ENCODE assay signal across 10 cellular contexts in the genomic region with DNA sequence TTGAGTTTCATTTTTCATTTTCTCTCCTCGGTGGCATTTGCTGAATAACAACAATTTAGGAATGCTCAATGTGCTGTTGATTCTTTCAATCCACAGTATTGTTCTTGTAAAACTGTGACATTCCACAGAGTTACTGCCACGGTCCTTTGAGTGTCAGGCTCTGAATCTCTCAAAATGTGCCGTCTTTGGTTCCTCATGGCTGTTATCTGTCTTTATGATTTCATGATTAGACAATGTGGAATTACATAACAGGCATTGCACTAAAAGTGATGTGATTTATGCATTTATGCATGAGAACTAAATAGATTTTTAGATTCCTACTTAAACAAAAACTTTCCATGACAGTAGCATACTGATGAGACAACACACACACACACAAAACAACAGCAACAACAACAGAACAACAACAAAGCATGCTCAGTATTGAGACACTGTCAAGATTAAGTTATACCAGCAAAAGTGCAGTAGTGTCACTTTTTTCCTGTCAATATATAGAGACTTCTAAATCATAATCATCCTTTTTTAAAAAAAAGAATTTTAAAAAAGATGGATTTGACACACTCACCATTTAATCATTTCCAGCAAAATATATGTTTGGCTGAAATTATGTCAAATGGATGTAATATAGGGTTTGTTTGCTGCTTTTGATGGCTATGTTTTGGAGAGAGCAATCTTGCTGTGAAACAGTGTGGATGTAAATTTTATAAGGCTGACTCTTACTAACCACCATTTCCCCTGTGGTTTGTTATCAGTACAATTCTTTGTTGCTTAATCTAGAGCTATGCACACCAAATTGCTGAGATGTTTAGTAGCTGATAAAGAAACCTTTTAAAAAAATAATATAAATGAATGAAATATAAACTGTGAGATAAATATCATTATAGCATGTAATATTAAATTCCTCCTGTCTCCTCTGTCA.
A peak's percentile ranks its signal among the peaks of the same experiment; 100 is the strongest.
DNase-seq lines count a peak whose midpoint lies in the region; ATAC-seq and TF ChIP-seq lines count a peak whose summit lies in the region.
"Had no signal": no experiment of that assay in that cellular context is flagged by ENCODE, and none has a peak within 500 bp of the region (broad histone marks: within the 10 kb centered on the region; RNA-seq: fewer than 3 reads in every experiment).

No MANE protein-coding gene starts in this region.

- H3K36me3 ChIP-seq in right atrium auricular region, result no peaks in the 10 kb centered on the region

- peaks cover 70% of the 10 kb centered on the region for H3K27me3 Mint-ChIP-seq in T-helper 2 cell treated with Interferon-gamma antibody and Interleukin-4, amounts not matched to agents 5 μg/mL and 100 μg/mL, for 36 hours (ENCODE audit: low read depth)
- no peaks in the 10 kb centered on the region for H3K27me3 Mint-ChIP-seq in glutamatergic neuron (ENCODE audit: unreplicated experiment)

- no peaks in the 10 kb centered on the region for H3K27me3 ChIP-seq in right atrium auricular region

- H3K9me3 ChIP-seq in right atrium auricular region, result no peaks in the 10 kb centered on the region

- peak overlapping the region; percentile 41 for H3K4me3 Mint-ChIP-seq in T-helper 2 cell treated with Interferon-gamma antibody and Interleukin-4, amounts not matched to agents 5 μg/mL and 100 μg/mL, for 36 hours
- H3K4me3 Mint-ChIP-seq in glutamatergic neuron (ENCODE audit: unreplicated experiment), result no peak overlapping the region
- H3K4me3 Mint-ChIP-seq: CD4-positive, CD25-positive, alpha-beta regulatory T cell had no signal

- ATAC-seq in HG02884 (IDR thresholded peaks at IDR 0.05; ENCODE audit: unreplicated experiment), result no peak

- in situ Hi-C loops in ACHN (cut with HindIII; ENCODE audit: low pct_ligation_motif_present, low pct_unique_long_range_greater_than_20kb, low sequenced_read_pairs), result no loop called here

- peaks cover 28% of the 10 kb centered on the region for H3K4me1 Mint-ChIP-seq in T-helper 2 cell treated with Interferon-gamma antibody and Interleukin-4, amounts not matched to agents 5 μg/mL and 100 μg/mL, for 36 hours (ENCODE audit: low read depth)
- H3K4me1 Mint-ChIP-seq in glutamatergic neuron (ENCODE audit: low read depth, unreplicated experiment), result no peaks in the 10 kb centered on the region

- peaks cover 2% of the 10 kb centered on the region for H3K36me3 Mint-ChIP-seq in T-helper 2 cell treated with Interferon-gamma antibody and Interleukin-4, amounts not matched to agents 5 μg/mL and 100 μg/mL, for 36 hours (ENCODE audit: low read depth)
- H3K36me3 Mint-ChIP-seq in glutamatergic neuron (ENCODE audit: unreplicated experiment), result peaks cover 17% of the 10 kb centered on the region
- H3K36me3 Mint-ChIP-seq: CD4-positive, CD25-positive, alpha-beta regulatory T cell had no signal

- H3K4me1 ChIP-seq in right atrium auricular region, result no peaks in the 10 kb centered on the region

- TF ChIP-seq CTCF in fibroblast of villous mesenchyme (IDR thresholded peaks at IDR 0.05; ENCODE audit: insufficient read depth, low read depth, low read length) (no peak), right atrium auricular region (IDR thresholded peaks at IDR 0.05) (no peak), glutamatergic neuron (IDR thresholded peaks at IDR 0.05; ENCODE audit: partially characterized antibody, unreplicated experiment) (no peak)

- H3K9me3 Mint-ChIP-seq in T-helper 2 cell treated with Interferon-gamma antibody and Interleukin-4, amounts not matched to agents 5 μg/mL and 100 μg/mL, for 36 hours, result no peaks in the 10 kb centered on the region
- no peaks in the 10 kb centered on the region for H3K9me3 Mint-ChIP-seq in glutamatergic neuron (ENCODE audit: unreplicated experiment)

- H3K27ac Mint-ChIP-seq in T-helper 2 cell treated with Interferon-gamma antibody and Interleukin-4, amounts not matched to agents 5 μg/mL and 100 μg/mL, for 36 hours, result no peak overlapping the region
- H3K27ac Mint-ChIP-seq in glutamatergic neuron (ENCODE audit: unreplicated experiment), result no peak overlapping the region
- H3K27ac Mint-ChIP-seq: CD4-positive, CD25-positive, alpha-beta regulatory T cell had no signal

- H3K4me3 ChIP-seq in fibroblast of villous mesenchyme (ENCODE audit: low read depth, low read length), result no peak overlapping the region
- no peak overlapping the region for H3K4me3 ChIP-seq in right atrium auricular region

- peak; percentile 38 for DNase-seq in ACHN
- peak; percentile 90 for DNase-seq in HS-5 (ENCODE audit: low read depth)
- no peak for DNase-seq in T-helper 2 cell treated with Interferon-gamma antibody and Interleukin-4, amounts not matched to agents 5 μg/mL and 100 μg/mL, for 36 hours (ENCODE audit: low spot score)
- peak; percentile 73 for DNase-seq in fibroblast of villous mesenchyme (ENCODE audit: low read depth)
- no peak for DNase-seq in right atrium auricular region (ENCODE audit: low spot score)
- DNase-seq in NCI-H446 treated with DMSO at 0.1 percent for 48 hours (lab: John Stamatoyannopoulos, UW), result no peak
- DNase-seq in glutamatergic neuron, result no peak
- DNase-seq: CD4-positive, CD25-positive, alpha-beta regulatory T cell; nucleus accumbens had no signal

- no peak overlapping the region for H3K27ac ChIP-seq in right atrium auricular region

Comparison
In these comparisons a context has a peak if more than half of its experiments do, and no peak if none do; other contexts are left out.
1. DNase-seq: peak in ACHN (single experiment), HS-5 (single experiment) and fibroblast of villous mesenchyme (single experiment); none in T-helper 2 cell treated with Interferon-gamma antibody and Interleukin-4, amounts not matched to agents 5 μg/mL and 100 μg/mL, for 36 hours (single experiment), right atrium auricular region (single experiment), NCI-H446 treated with DMSO at 0.1 percent for 48 hours (single experiment) and glutamatergic neuron (single experiment).